Comparison of ENCODE assay signal across 18 cellular contexts in the genomic region with DNA sequence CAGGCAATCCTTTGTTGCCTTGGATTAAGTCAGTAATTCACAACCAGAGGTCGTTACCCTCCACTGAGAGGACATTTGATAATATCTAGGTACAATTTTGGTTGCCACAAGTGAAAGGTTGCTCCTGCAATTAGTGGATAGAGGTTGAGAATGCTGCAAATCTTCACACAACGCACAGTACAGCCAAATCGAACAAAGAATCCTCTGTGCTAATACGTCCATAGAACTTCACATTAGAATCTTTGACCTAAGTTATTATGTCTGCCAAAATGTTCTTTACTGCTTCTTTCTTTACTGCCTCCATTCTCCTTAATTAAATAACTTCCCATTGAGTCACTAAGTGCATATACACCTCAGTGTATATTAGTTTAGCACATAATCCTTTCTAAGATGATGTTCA.
"Had no signal": no experiment of that assay in that cellular context is flagged by ENCODE, and none has a peak within 500 bp of the region (broad histone marks: within the 10 kb centered on the region; RNA-seq: fewer than 3 reads in every experiment).

No MANE protein-coding gene starts in this region.

- H3K27ac ChIP-seq: dorsolateral prefrontal cortex, neural progenitor cell, parathyroid adenoma, right atrium auricular region, stomach, thyroid gland, vagina had no signal

- H3K4me1 ChIP-seq: neural progenitor cell, parathyroid adenoma, right atrium auricular region, stomach, thyroid gland, vagina had no signal

- FAIRE-seq: frontal cortex, kidney had no signal

- H3K4me3 ChIP-seq: dorsolateral prefrontal cortex, neural progenitor cell, right atrium auricular region, stomach, thyroid gland, vagina had no signal

- H3K36me3 ChIP-seq: neural progenitor cell, right atrium auricular region, stomach, thyroid gland, vagina had no signal

- H3K27me3 ChIP-seq: neural progenitor cell, right atrium auricular region, stomach, thyroid gland, vagina had no signal

- DNase-seq: dorsolateral prefrontal cortex; effector CD4-positive, alpha-beta T cell; hypothalamus; immature natural killer cell; kidney; mesendoderm; midbrain; naive thymus-derived CD4-positive, alpha-beta T cell; stimulated activated CD4-positive, alpha-beta T cell treated with anti-CD3 and anti-CD28 coated beads, Interleukin-2, amount 100 ng/mL, for 24 hours; stimulated activated CD4-positive, alpha-beta T cell treated with anti-CD3 and anti-CD28 coated beads, Interleukin-4, amount 100 ng/mL, for 24 hours; stimulated activated naive CD4-positive, alpha-beta T cell treated with Interleukin-2 at 50 U/mL for 16 hours; stomach; thyroid gland had no signal

- H3K79me2 ChIP-seq: parathyroid adenoma had no signal

- H3K9ac ChIP-seq: neural progenitor cell, parathyroid adenoma had no signal

- H3K4me2 ChIP-seq: neural progenitor cell had no signal

- H2AFZ ChIP-seq: neural progenitor cell, parathyroid adenoma had no signal

- H3K9me3 ChIP-seq: right atrium auricular region, stomach, thyroid gland, vagina had no signal
